In genomic region chr2:70133521-70134348, GRCh38 we compare ENCODE assay signal across 8 cellular contexts. TPM values are rescaled to one million over a fixed set of nuclear protein-coding genes. Genes with fewer than 3 reads are reported as not detected.
DNase-seq lines count a peak whose midpoint lies in the region; ATAC-seq and TF ChIP-seq lines count a peak whose summit lies in the region.

No MANE protein-coding gene starts in this region.

- CTCF ChIA-PET in activated CD4-positive, alpha-beta memory T cell treated with anti-CD3 and anti-CD28 coated beads for 36 hours (lab: Charles Lee) = interaction anchor here (1.0 to 5.2 kb wide), 12 partner anchors 9 to 221 kb away, joined by 3 to 32 read pairs (median 7); partner anchors contain the start of gene MXD1

- peak overlapping the region in 1 of 10 donors; percentile 47 for H3K4me3 ChIP-seq in heart right ventricle

- no peaks in the 10 kb centered on the region for H3K27me3 ChIP-seq in heart right ventricle

- POLR2A ChIA-PET in activated CD4-positive, alpha-beta memory T cell treated with anti-CD3 and anti-CD28 coated beads for 36 hours (lab: Charles Lee) = interaction anchor here (0.8 to 6.7 kb wide), 13 partner anchors 9 to 220 kb away, joined by 3 to 135 read pairs (median 10); partner anchors contain the start of genes C2orf42, MXD1, PCBP1 and PCYOX1

- peak overlapping the region; percentile 94 for H3K4me3 Mint-ChIP-seq in activated CD4-positive, alpha-beta memory T cell treated with anti-CD3 and anti-CD28 coated beads for 36 hours

- no peaks in the 10 kb centered on the region for H3K36me3 ChIP-seq in heart right ventricle

- H3K36me3 Mint-ChIP-seq in activated CD4-positive, alpha-beta memory T cell treated with anti-CD3 and anti-CD28 coated beads for 36 hours = peaks cover 1% of the 10 kb centered on the region

- ATAC-seq in heart right ventricle (peak in 4 of 8 donors; percentile 16 to 43 (median 26)), left ventricle myocardium superior (no peak), HG02588 (IDR thresholded peaks at IDR 0.05; ENCODE audit: unreplicated experiment) (no peak)

- H3K4me1 Mint-ChIP-seq in activated CD4-positive, alpha-beta memory T cell treated with anti-CD3 and anti-CD28 coated beads for 36 hours (ENCODE audit: low read depth) = peaks cover 74% of the 10 kb centered on the region

- TF ChIP-seq CTCF in heart right ventricle (IDR thresholded peaks at IDR 0.05) = no peak

- H3K27ac ChIP-seq in heart right ventricle = peak overlapping the region; percentile 82 to 98 (median 92)
- peak overlapping the region; percentile 94 for H3K27ac ChIP-seq in substantia nigra (ENCODE audit: low read depth, low read length, poor library complexity, severe bottlenecking)

- 56 to 72% methylated on average over 10 of the region's 10 CpGs for WGBS in heart right ventricle, 2 donors

- H3K9me3 Mint-ChIP-seq in activated CD4-positive, alpha-beta memory T cell treated with anti-CD3 and anti-CD28 coated beads for 36 hours = no peaks in the 10 kb centered on the region

- DNase-seq in heart right ventricle (no peak), left ventricle myocardium superior (no peak), germinal center (ENCODE audit: low spot score) (peak; percentile 30), substantia nigra (lab: John Stamatoyannopoulos, UW) (peak in 1 of 49 donors; percentile 57), retina (no peak), NCI-H187 treated with DMSO at 0.1 percent for 48 hours (lab: John Stamatoyannopoulos, UW) (no peak)
- peak; percentile 63 for DNase-seq in activated CD4-positive, alpha-beta memory T cell treated with anti-CD3 and anti-CD28 coated beads for 36 hours

- no peaks in the 10 kb centered on the region for H3K9me3 ChIP-seq in heart right ventricle

- peaks cover 16 to 75% (median 45%) of the 10 kb centered on the region in 9 donors for H3K4me1 ChIP-seq in heart right ventricle

- intact Hi-C loops in heart right ventricle (cut with DNase I) (loop anchor here in 2 of 10 donors (2.0 kb wide), 1 partner anchor 47 kb away; the partner anchor contains the start of gene PCBP1 (in 2 of the 2)), left ventricle myocardium superior (cut with micrococcal nuclease) (no loop called here)
- intact Hi-C loops in activated CD4-positive, alpha-beta memory T cell treated with anti-CD3 and anti-CD28 coated beads for 36 hours (cut with micrococcal nuclease) = loop anchor here (1.0 to 10.0 kb wide), 6 partner anchors 8 to 489 kb away; partner anchors contain the start of gene AAK1

- peak overlapping the region; percentile 100 for H3K27ac Mint-ChIP-seq in activated CD4-positive, alpha-beta memory T cell treated with anti-CD3 and anti-CD28 coated beads for 36 hours

- no peaks in the 10 kb centered on the region for H3K27me3 Mint-ChIP-seq in activated CD4-positive, alpha-beta memory T cell treated with anti-CD3 and anti-CD28 coated beads for 36 hours

RNA-seq across cellular contexts. Expression of gene PCBP1, which starts 46.5 kb away (rescaled TPM):
- total RNA-seq in heart right ventricle = 100 to 1,000 TPM; 197 to 275 (median 219) TPM
- 100 to 1,000 TPM; 237 to 288 TPM for polyA plus RNA-seq in heart right ventricle
- total RNA-seq in left ventricle myocardium superior = 211 TPM
- 100 to 1,000 TPM; 444 to 449 TPM for total RNA-seq in activated CD4-positive, alpha-beta memory T cell treated with anti-CD3 and anti-CD28 coated beads for 36 hours

RNA-seq across cellular contexts. Expression of gene C2orf42, which starts 57.1 kb away (rescaled TPM):
- total RNA-seq in heart right ventricle (10 to 100 TPM in 4 of 10 donors, 1 to 10 TPM in 6; 7.3 to 15.5 (median 9.7) TPM), left ventricle myocardium superior (10.3 TPM)
- polyA plus RNA-seq in heart right ventricle = 1 to 10 TPM; 3.8 to 5.6 TPM
- total RNA-seq in activated CD4-positive, alpha-beta memory T cell treated with anti-CD3 and anti-CD28 coated beads for 36 hours = 10 to 100 TPM; 23.5 to 23.9 TPM

Comparison
In these comparisons a context has a peak if more than half of its experiments do, and no peak if none do; other contexts are left out.
1. DNase-seq: peak in activated CD4-positive, alpha-beta memory T cell treated with anti-CD3 and anti-CD28 coated beads for 36 hours (single experiment) and germinal center (single experiment); none in heart right ventricle (0 of 2), left ventricle myocardium superior (single experiment), retina (single experiment) and NCI-H187 treated with DMSO at 0.1 percent for 48 hours (single experiment).